ENCODE assay signal across 8 cellular contexts in the genomic region with DNA sequence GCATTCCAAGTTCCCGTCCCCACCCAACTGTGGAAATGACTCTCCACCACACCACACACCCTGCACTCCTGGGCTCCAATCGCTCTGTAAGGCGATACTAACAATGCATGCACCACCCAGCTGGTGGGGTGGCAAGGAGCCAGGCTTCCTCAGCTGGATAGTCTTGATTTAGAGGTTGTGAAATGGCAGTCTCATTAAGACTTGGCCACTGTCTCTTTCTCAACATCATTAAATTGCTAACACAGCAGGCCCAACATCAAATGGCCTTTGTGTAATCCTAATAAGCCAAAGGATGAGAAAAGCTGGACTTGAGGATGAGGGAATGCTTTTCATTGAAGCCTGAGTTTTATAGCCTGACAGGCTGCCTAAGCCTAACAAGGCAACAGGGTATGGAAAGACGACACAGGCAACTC.
DNase-seq lines count a peak whose midpoint lies in the region; ATAC-seq and TF ChIP-seq lines count a peak whose summit lies in the region.

No MANE protein-coding gene starts in this region.

- no peak for TF ChIP-seq CTCF in AG09309 (IDR thresholded peaks at IDR 0.05; ENCODE audit: control insufficient read depth, insufficient read depth, low read depth, low read length, missing control alignments)
- TF ChIP-seq CTCF in WTC11 (IDR thresholded peaks at IDR 0.05) = no peak

- no peak overlapping the region for H3K4me3 ChIP-seq in AG09309 (ENCODE audit: control insufficient read depth, low read depth, low read length)

- peak; percentile 84 for DNase-seq in AG09309 (ENCODE audit: low read depth)
- DNase-seq in NCI-H1105 treated with DMSO at 0.1 percent for 48 hours (lab: John Stamatoyannopoulos, UW) = peak; percentile 96
- DNase-seq in WTC11 (ENCODE audit: low spot score) = no peak
- no peak for DNase-seq in left lobe of liver (ENCODE audit: low spot score)
- no peak for DNase-seq in cerebellum (ENCODE audit: low spot score)
- DNase-seq in NK-92 (lab: John Stamatoyannopoulos, UW; ENCODE audit: unreplicated experiment) = no peak

- no peaks in the 10 kb centered on the region for H3K9me3 Mint-ChIP-seq in WTC11

- CTCF ChIA-PET in WTC11 (lab: Charles Lee) = interaction anchor here (0.9 kb wide), 1 partner anchor 332 kb away, joined by 3 read pairs; no protein-coding TSS in a partner anchor

- H3K36me3 Mint-ChIP-seq in WTC11 = no peaks in the 10 kb centered on the region

- no peak overlapping the region for H3K4me3 Mint-ChIP-seq in WTC11

- H3K4me1 Mint-ChIP-seq in WTC11 = peaks cover 22% of the 10 kb centered on the region

- POLR2A ChIA-PET in WTC11 (lab: Charles Lee) = no interaction called here

- no peaks in the 10 kb centered on the region for H3K27me3 Mint-ChIP-seq in WTC11 (ENCODE audit: low read depth)

- peak overlapping the region; percentile 92; the same call in 1 of the 2 replicates for H3K27ac Mint-ChIP-seq in WTC11

- 0 out of 2 replicates have a peak, but pooled peaks have one; percentile 26 for ATAC-seq in WTC11
- peak; percentile 15 for ATAC-seq in left lobe of liver
- no peak for ATAC-seq in HG03521 (IDR thresholded peaks at IDR 0.05; ENCODE audit: unreplicated experiment)
- no peak for ATAC-seq in GM19023 (IDR thresholded peaks at IDR 0.05; ENCODE audit: unreplicated experiment)

TF ChIP-seq in WTC11, 78 proteins besides CTCF, POLR2A, EP300 and RAD21:
- no peak for TF ChIP-seq JAZF1 (CRISPR knock-in tag; IDR thresholded peaks at IDR 0.05)

Comparison
In these comparisons a context has a peak if more than half of its experiments do, and no peak if none do; other contexts are left out.
1. DNase-seq: peak in AG09309 (single experiment) and NCI-H1105 treated with DMSO at 0.1 percent for 48 hours (single experiment); none in WTC11 (single experiment), left lobe of liver (single experiment), cerebellum (single experiment) and NK-92 (single experiment).
2. ATAC-seq: peak in WTC11 (single experiment) and left lobe of liver (single experiment); none in HG03521 (single experiment) and GM19023 (single experiment).